15 cellular contexts compared by ENCODE assay signal in the genomic region with DNA sequence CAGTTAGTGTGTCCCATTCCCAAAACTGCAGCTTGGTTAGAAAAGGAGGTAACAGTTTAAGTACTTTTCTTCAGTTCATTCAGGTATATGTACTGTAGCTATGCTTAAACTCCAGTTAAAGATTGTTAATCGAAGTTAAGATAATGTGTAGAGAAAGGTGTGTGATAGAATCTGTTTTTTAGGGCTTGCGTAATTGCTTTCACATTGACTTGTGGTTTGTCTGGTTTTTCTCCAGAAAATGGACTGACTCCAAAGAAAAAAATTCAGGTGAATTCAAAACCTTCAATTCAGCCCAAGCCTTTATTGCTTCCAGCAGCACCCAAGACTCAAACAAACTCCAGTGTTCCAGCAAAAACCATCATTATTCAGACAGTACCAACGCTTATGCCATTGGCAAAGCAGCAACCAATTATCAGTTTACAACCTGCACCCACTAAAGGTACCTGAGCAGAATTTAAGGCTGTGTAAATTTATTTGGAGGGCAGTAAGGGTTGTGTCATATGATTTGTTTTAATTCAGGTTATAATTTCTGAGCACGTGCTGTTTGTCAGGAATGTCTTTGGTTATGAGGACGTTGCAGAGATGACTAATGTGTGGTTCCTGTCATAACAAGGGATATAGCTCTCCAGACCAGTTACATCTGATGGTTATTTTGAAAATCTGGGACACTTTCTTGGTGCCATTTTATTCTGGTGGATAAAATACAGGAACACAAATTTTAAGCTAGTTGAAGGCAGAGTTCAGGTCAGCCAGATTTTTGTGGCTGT. TPM values are rescaled to one million over a fixed set of nuclear protein-coding genes. Genes with fewer than 3 reads are reported as not detected.
DNase-seq lines count a peak whose midpoint lies in the region; ATAC-seq lines count a peak whose summit lies in the region.
"Had no signal": no experiment of that assay in that cellular context is flagged by ENCODE, and none has a peak within 500 bp of the region (broad histone marks: within the 10 kb centered on the region; RNA-seq: fewer than 3 reads in every experiment).

No MANE protein-coding gene starts in this region.

- DNase-seq in EL (peak; percentile 58), M059J (ENCODE audit: low read depth) (peak; percentile 46), dermis blood vessel endothelial cell (peak; percentile 50), NCI-H69 (lab: John Stamatoyannopoulos, UW) (no peak)
- no peak for DNase-seq in stimulated activated CD4-positive, alpha-beta T cell treated with anti-CD3 and anti-CD28 coated beads, Interleukin-4, amount 100 ng/mL, for 4 hours
- no peak for DNase-seq in effector CD8-positive, alpha-beta T cell (lab: John Stamatoyannopoulos, UW)
- DNase-seq: activated CD4-positive, alpha-beta T cell treated with anti-CD3 and anti-CD28 coated beads, Interleukin-2, amount 50 U/mL, for 4 hours; aorta; gastrocnemius medialis; stimulated activated naive CD4-positive, alpha-beta T cell treated with Interleukin-2 at 50 U/mL for 16 hours; upper lobe of left lung had no signal

- no peak overlapping the region for H3K9ac ChIP-seq in muscle layer of colon (ENCODE audit: low read length)
- H3K9ac ChIP-seq: BLaER1 had no signal

- H3K36me3 ChIP-seq in muscle layer of colon (ENCODE audit: insufficient read depth, low read length): peaks cover 28% of the 10 kb centered on the region

- no peaks in the 10 kb centered on the region for H3K9me3 ChIP-seq in muscle layer of colon (ENCODE audit: low read length)
- H3K9me3 ChIP-seq: BLaER1, gastrocnemius medialis, SJSA1, upper lobe of left lung had no signal

- peak overlapping the region; percentile 39 for H3K27ac ChIP-seq in muscle layer of colon (ENCODE audit: low read depth, low read length)
- H3K27ac ChIP-seq: BLaER1, gastrocnemius medialis, SJSA1, upper lobe of left lung had no signal

- no peak overlapping the region for H3K4me3 ChIP-seq in muscle layer of colon (ENCODE audit: low read depth in 1 of 2, low read length in 2 of 2)
- H3K4me3 ChIP-seq: BLaER1, gastrocnemius medialis, SJSA1, upper lobe of left lung had no signal

- peaks cover 5% of the 10 kb centered on the region for H3K4me1 ChIP-seq in muscle layer of colon (ENCODE audit: insufficient read depth, low read length)
- H3K4me1 ChIP-seq: BLaER1, gastrocnemius medialis, upper lobe of left lung had no signal

- H3K27me3 ChIP-seq in muscle layer of colon (ENCODE audit: control insufficient read depth in 1 of 2, insufficient read depth in 2 of 2, low read length in 2 of 2): no peaks in the 10 kb centered on the region
- H3K27me3 ChIP-seq: BLaER1, gastrocnemius medialis, SJSA1, upper lobe of left lung had no signal

- no peak for ATAC-seq in HG02884 (IDR thresholded peaks at IDR 0.05; ENCODE audit: unreplicated experiment)

RNA-seq across cellular contexts. Expression of gene ATF6, which starts 26.0 kb away (rescaled TPM):
- 37.9 and 38.8 TPM in 2 replicates for total RNA-seq in M059J (2014; rRNA removed; shearing (Covaris generic))
- total RNA-seq in dermis blood vessel endothelial cell: 65.0 and 73.6 TPM in 2 replicates

RNA-seq across cellular contexts. Expression of gene DUSP12, which starts 42.5 kb away (rescaled TPM):
- total RNA-seq in M059J (2014; rRNA removed; shearing (Covaris generic)): 39.9 and 44.5 TPM in 2 replicates
- 25.4 and 41.0 TPM in 2 replicates for total RNA-seq in dermis blood vessel endothelial cell

Comparison
In these comparisons a context has a peak if more than half of its experiments do, and no peak if none do; other contexts are left out.
1. DNase-seq: peak in EL (single experiment), M059J (single experiment) and dermis blood vessel endothelial cell (single experiment); none in NCI-H69 (single experiment), stimulated activated CD4-positive, alpha-beta T cell treated with anti-CD3 and anti-CD28 coated beads, Interleukin-4, amount 100 ng/mL, for 4 hours (0 of 2) and effector CD8-positive, alpha-beta T cell (single experiment).